1 cellular context compared by ENCODE assay signal in genomic region chr15:55357774-55358173, GRCh38.
TF ChIP-seq lines count a peak whose summit lies in the region.

No MANE protein-coding gene starts in this region.

TF ChIP-seq in K562, 482 proteins besides CTCF, POLR2A, EP300 and RAD21:
- TF ChIP-seq ZNF512 (tag; IDR thresholded peaks at IDR 0.05) = no peak
- no peak for TF ChIP-seq ZBTB7A (IDR thresholded peaks at IDR 0.05; ENCODE audit: borderline replicate concordance, control insufficient read depth, low read depth, low read length)
- no peak for TF ChIP-seq HMG20B (CRISPR knock-in tag; IDR thresholded peaks at IDR 0.05)
- peak; percentile 40; the same call in 1 of the 2 replicates for TF ChIP-seq FOSL1 (tag; conservative IDR thresholded peaks at IDR 0.05)
- peak; percentile 27 for TF ChIP-seq MEIS2 (IDR thresholded peaks at IDR 0.05; ENCODE audit: partially characterized antibody)
- no peak for TF ChIP-seq IRF1 (CRISPR knock-in tag; IDR thresholded peaks at IDR 0.05; ENCODE audit: borderline replicate concordance)
- TF ChIP-seq HMGXB4 (CRISPR knock-in tag; IDR thresholded peaks at IDR 0.05) = no peak
- no peak for TF ChIP-seq CGGBP1 (CRISPR knock-in tag; IDR thresholded peaks at IDR 0.05)
- TF ChIP-seq ZNF184 (CRISPR knock-in tag; IDR thresholded peaks at IDR 0.05) = no peak
